ENCODE assay signal across 8 cellular contexts in genomic region chr2:60548844-60549243, GRCh38. TPM values are rescaled to one million over a fixed set of nuclear protein-coding genes. Genes with fewer than 3 reads are reported as not detected.
A peak's percentile ranks its signal among the peaks of the same experiment; 100 is the strongest.
DNase-seq lines count a peak whose midpoint lies in the region; TF ChIP-seq lines count a peak whose summit lies in the region.

No MANE protein-coding gene starts in this region.

- DNase-seq in NCI-H1417 (lab: John Stamatoyannopoulos, UW) (peak in 2 of 3 experiments; percentile 33 to 71), NCI-H1417 treated with DMSO at 0.1 percent for 48 hours (lab: John Stamatoyannopoulos, UW) (no peak), SK-N-MC (ENCODE audit: low read depth, low spot score) (no peak), fibroblast of villous mesenchyme (ENCODE audit: low read depth) (no peak), iPS-NIHi7 (ENCODE audit: extremely low spot score) (no peak), NOMO-1 (lab: John Stamatoyannopoulos, UW; ENCODE audit: unreplicated experiment in 2 of 2) (no peak), ecto neural progenitor cell (ENCODE audit: low spot score) (no peak)

- no peaks in the 10 kb centered on the region for H3K9me3 ChIP-seq in SK-N-MC (ENCODE audit: low read depth, low read length)
- no peaks in the 10 kb centered on the region for H3K9me3 ChIP-seq in skeletal muscle satellite cell (replicated peaks; ENCODE audit: low read length)

- no peaks in the 10 kb centered on the region for H3K36me3 ChIP-seq in SK-N-MC (ENCODE audit: insufficient read depth, low read length)
- no peaks in the 10 kb centered on the region for H3K36me3 ChIP-seq in skeletal muscle satellite cell (ENCODE audit: insufficient read depth, low read length)

- peak overlapping the region; percentile 87 for H3K4me2 ChIP-seq in skeletal muscle satellite cell (ENCODE audit: low read length)

- H3K4me3 ChIP-seq in SK-N-MC (peak overlapping the region; percentile 92), fibroblast of villous mesenchyme (ENCODE audit: low read depth, low read length) (peak overlapping the region; percentile 73), skeletal muscle satellite cell (ENCODE audit: low read length) (no peak overlapping the region)

- no peak for TF ChIP-seq CTCF in fibroblast of villous mesenchyme (IDR thresholded peaks at IDR 0.05; ENCODE audit: insufficient read depth, low read depth, low read length)

- peaks cover 13% of the 10 kb centered on the region for H3K4me1 ChIP-seq in skeletal muscle satellite cell (ENCODE audit: control insufficient read depth, insufficient read depth, low read length)

- H3K27ac ChIP-seq in SK-N-MC: no peak overlapping the region

- H3K9ac ChIP-seq in SK-N-MC (ENCODE audit: insufficient read length) (no peak overlapping the region), skeletal muscle satellite cell (ENCODE audit: low read depth, low read length) (no peak overlapping the region)

- peaks cover 41% of the 10 kb centered on the region for H3K27me3 ChIP-seq in skeletal muscle satellite cell (ENCODE audit: control insufficient read depth, insufficient read depth, low read length)

RNA-seq across cellular contexts. Expression of gene BCL11A, which starts 4.6 kb away (rescaled TPM):
- total RNA-seq in fibroblast of villous mesenchyme: 0.43 and 1.6 TPM in 2 replicates
- 0.25 and 0.44 TPM in 2 replicates for total RNA-seq in skeletal muscle satellite cell (2012; rRNA removed)

Comparison
In these comparisons a context has a peak if more than half of its experiments do, and no peak if none do; other contexts are left out.
1. DNase-seq: peak in NCI-H1417 (2 of 3); none in NCI-H1417 treated with DMSO at 0.1 percent for 48 hours (single experiment), SK-N-MC (single experiment), fibroblast of villous mesenchyme (single experiment), iPS-NIHi7 (single experiment), NOMO-1 (0 of 2) and ecto neural progenitor cell (single experiment).